Comparison of ENCODE assay signal across 8 cellular contexts in genomic region chr16:21513337-21513741, GRCh38.
DNase-seq lines count a peak whose midpoint lies in the region; ATAC-seq and TF ChIP-seq lines count a peak whose summit lies in the region.
"Not testable (repeated sequence)": the region's sequence is repeated elsewhere in the genome, so short reads cannot be mapped to it uniquely, and the experiment has no call there.

No MANE protein-coding gene starts in this region.

- ATAC-seq in left lobe of liver (peak; percentile 1), psoas muscle (peak in 1 of 4 donors; percentile 7)

- not testable (repeated sequence) for H3K4me3 ChIP-seq in adrenal gland
- H3K4me3 ChIP-seq in esophagus muscularis mucosa (peak overlapping the region in 3 of 4 donors; percentile 6 to 20 (median 9)), psoas muscle (peak overlapping the region; percentile 52), tibial artery (peak overlapping the region in 1 of 2 donors; percentile 4)

- H3K27ac ChIP-seq in VCaP (peak overlapping the region; percentile 67), adrenal gland (peak overlapping the region in 3 of 5 donors; percentile 41 to 90 (median 74)), esophagus muscularis mucosa (replicated peaks in 1 of 4) (peak overlapping the region; percentile 82 to 90 (median 87)), psoas muscle (peak overlapping the region; percentile 94), tibial artery (peak overlapping the region; percentile 67 to 74)

- not testable (repeated sequence) for TF ChIP-seq CTCF in VCaP (conservative IDR thresholded peaks at IDR 0.05); adrenal gland (IDR thresholded peaks at IDR 0.05); esophagus muscularis mucosa (IDR thresholded peaks at IDR 0.05); psoas muscle (IDR thresholded peaks at IDR 0.05); tibial artery (IDR thresholded peaks at IDR 0.05)

- intact Hi-C loops in adrenal gland (cut with DNase I); esophagus muscularis mucosa (cut with DNase I); psoas muscle (cut with DNase I); tibial artery (cut with DNase I; ENCODE audit: low total_unique reads): not testable (repeated sequence)

- not testable (repeated sequence) for TF ChIP-seq EP300 in Ishikawa (IDR thresholded peaks at IDR 0.05; ENCODE audit: borderline replicate concordance); esophagus muscularis mucosa (IDR thresholded peaks at IDR 0.05)

- in situ Hi-C loops in Caki2 (cut with HindIII; ENCODE audit: low pct_unique_long_range_greater_than_20kb, low sequenced_read_pairs): not testable (repeated sequence)

- not testable (repeated sequence) for TF ChIP-seq RAD21 in Ishikawa (IDR thresholded peaks at IDR 0.05; ENCODE audit: low read depth)

- not testable (repeated sequence) for H3K36me3 ChIP-seq in adrenal gland (replicated peaks in 1 of 2); esophagus muscularis mucosa; psoas muscle (ENCODE audit: insufficient read depth in 1 of 2, low read depth in 1 of 2); tibial artery

- peaks cover 23 to 52% of the 10 kb centered on the region in 2 donors for H3K4me1 ChIP-seq in adrenal gland (replicated peaks in 1 of 2)
- peaks cover 83 to 98% (median 90%) of the 10 kb centered on the region in 4 donors for H3K4me1 ChIP-seq in esophagus muscularis mucosa
- peaks cover 43% of the 10 kb centered on the region for H3K4me1 ChIP-seq in psoas muscle
- peaks cover 12 to 97% (median 63%) of the 10 kb centered on the region in 4 donors for H3K4me1 ChIP-seq in tibial artery

- H3K9me3 ChIP-seq in adrenal gland (replicated peaks in 1 of 3); esophagus muscularis mucosa; psoas muscle; tibial artery: not testable (repeated sequence)

- not testable (repeated sequence) for TF ChIP-seq POLR2A in adrenal gland (IDR thresholded peaks at IDR 0.05); esophagus muscularis mucosa (IDR thresholded peaks at IDR 0.05; ENCODE audit: low read depth)

- H3K27me3 ChIP-seq in adrenal gland; esophagus muscularis mucosa; psoas muscle (ENCODE audit: insufficient read depth in 3 of 3, low read length in 2 of 3); tibial artery: not testable (repeated sequence)

- DNase-seq in Caki2 (ENCODE audit: low read depth) (peak; percentile 39), adrenal gland (peak in 4 of 7 donors; percentile 20 to 76 (median 34)), left lobe of liver (ENCODE audit: low spot score) (peak; percentile 62), psoas muscle (peak; percentile 44 to 78), tibial artery (peak in 1 of 2 donors; percentile 74)
- not testable (repeated sequence) for DNase-seq in esophagus muscularis mucosa (ENCODE audit: extremely low spot score)

- WGBS in adrenal gland, 4 donors: 68 to 73% (median 72%) methylated on average over 9 of the region's 9 CpGs
- 30% methylated on average over 4 of the region's 9 CpGs for WGBS in esophagus muscularis mucosa
- 20 to 24% (median 21%) methylated on average over 9 of the region's 9 CpGs for WGBS in psoas muscle, 3 donors

TF ChIP-seq in Ishikawa, 13 proteins besides CTCF, POLR2A, EP300 and RAD21:
- TF ChIP-seq MAX (IDR thresholded peaks at IDR 0.05) (peak; percentile 89), USF1 (IDR thresholded peaks at IDR 0.05) (peak; percentile 28; the same call in 1 of the 2 replicates), TCF12 (IDR thresholded peaks at IDR 0.05; ENCODE audit: low read depth) (peak; percentile 58; the same call in 1 of the 2 replicates), EGR1 (IDR thresholded peaks at IDR 0.05) (0 out of 2 replicates have a peak, but pooled peaks have one; percentile 7)
